In genomic region chr11:31702966-31703365, GRCh38 we compare ENCODE assay signal across 1 cellular context.
TF ChIP-seq lines count a peak whose summit lies in the region.

No MANE protein-coding gene starts in this region.

TF ChIP-seq in GM12878, 131 proteins besides CTCF, POLR2A, EP300 and RAD21 (continued from another document):
- TF ChIP-seq, protein P1, sequence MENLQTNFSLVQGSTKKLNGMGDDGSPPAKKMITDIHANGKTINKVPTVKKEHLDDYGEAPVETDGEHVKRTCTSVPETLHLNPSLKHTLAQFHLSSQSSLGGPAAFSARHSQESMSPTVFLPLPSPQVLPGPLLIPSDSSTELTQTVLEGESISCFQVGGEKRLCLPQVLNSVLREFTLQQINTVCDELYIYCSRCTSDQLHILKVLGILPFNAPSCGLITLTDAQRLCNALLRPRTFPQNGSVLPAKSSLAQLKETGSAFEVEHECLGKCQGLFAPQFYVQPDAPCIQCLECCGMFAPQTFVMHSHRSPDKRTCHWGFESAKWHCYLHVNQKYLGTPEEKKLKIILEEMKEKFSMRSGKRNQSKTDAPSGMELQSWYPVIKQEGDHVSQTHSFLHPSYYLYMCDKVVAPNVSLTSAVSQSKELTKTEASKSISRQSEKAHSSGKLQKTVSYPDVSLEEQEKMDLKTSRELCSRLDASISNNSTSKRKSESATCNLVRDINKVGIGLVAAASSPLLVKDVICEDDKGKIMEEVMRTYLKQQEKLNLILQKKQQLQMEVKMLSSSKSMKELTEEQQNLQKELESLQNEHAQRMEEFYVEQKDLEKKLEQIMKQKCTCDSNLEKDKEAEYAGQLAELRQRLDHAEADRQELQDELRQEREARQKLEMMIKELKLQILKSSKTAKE (IDR thresholded peaks at IDR 0.05; ENCODE audit: low read depth, poor library complexity, severe bottlenecking): no peak
- no peak for TF ChIP-seq HDAC2 (IDR thresholded peaks at IDR 0.05)
- TF ChIP-seq, protein P2, sequence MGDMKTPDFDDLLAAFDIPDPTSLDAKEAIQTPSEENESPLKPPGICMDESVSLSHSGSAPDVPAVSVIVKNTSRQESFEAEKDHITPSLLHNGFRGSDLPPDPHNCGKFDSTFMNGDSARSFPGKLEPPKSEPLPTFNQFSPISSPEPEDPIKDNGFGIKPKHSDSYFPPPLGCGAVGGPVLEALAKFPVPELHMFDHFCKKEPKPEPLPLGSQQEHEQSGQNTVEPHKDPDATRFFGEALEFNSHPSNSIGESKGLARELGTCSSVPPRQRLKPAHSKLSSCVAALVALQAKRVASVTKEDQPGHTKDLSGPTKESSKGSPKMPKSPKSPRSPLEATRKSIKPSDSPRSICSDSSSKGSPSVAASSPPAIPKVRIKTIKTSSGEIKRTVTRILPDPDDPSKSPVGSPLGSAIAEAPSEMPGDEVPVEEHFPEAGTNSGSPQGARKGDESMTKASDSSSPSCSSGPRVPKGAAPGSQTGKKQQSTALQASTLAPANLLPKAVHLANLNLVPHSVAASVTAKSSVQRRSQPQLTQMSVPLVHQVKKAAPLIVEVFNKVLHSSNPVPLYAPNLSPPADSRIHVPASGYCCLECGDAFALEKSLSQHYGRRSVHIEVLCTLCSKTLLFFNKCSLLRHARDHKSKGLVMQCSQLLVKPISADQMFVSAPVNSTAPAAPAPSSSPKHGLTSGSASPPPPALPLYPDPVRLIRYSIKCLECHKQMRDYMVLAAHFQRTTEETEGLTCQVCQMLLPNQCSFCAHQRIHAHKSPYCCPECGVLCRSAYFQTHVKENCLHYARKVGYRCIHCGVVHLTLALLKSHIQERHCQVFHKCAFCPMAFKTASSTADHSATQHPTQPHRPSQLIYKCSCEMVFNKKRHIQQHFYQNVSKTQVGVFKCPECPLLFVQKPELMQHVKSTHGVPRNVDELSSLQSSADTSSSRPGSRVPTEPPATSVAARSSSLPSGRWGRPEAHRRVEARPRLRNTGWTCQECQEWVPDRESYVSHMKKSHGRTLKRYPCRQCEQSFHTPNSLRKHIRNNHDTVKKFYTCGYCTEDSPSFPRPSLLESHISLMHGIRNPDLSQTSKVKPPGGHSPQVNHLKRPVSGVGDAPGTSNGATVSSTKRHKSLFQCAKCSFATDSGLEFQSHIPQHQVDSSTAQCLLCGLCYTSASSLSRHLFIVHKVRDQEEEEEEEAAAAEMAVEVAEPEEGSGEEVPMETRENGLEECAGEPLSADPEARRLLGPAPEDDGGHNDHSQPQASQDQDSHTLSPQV (IDR thresholded peaks at IDR 0.05): no peak
- TF ChIP-seq, protein P3, sequence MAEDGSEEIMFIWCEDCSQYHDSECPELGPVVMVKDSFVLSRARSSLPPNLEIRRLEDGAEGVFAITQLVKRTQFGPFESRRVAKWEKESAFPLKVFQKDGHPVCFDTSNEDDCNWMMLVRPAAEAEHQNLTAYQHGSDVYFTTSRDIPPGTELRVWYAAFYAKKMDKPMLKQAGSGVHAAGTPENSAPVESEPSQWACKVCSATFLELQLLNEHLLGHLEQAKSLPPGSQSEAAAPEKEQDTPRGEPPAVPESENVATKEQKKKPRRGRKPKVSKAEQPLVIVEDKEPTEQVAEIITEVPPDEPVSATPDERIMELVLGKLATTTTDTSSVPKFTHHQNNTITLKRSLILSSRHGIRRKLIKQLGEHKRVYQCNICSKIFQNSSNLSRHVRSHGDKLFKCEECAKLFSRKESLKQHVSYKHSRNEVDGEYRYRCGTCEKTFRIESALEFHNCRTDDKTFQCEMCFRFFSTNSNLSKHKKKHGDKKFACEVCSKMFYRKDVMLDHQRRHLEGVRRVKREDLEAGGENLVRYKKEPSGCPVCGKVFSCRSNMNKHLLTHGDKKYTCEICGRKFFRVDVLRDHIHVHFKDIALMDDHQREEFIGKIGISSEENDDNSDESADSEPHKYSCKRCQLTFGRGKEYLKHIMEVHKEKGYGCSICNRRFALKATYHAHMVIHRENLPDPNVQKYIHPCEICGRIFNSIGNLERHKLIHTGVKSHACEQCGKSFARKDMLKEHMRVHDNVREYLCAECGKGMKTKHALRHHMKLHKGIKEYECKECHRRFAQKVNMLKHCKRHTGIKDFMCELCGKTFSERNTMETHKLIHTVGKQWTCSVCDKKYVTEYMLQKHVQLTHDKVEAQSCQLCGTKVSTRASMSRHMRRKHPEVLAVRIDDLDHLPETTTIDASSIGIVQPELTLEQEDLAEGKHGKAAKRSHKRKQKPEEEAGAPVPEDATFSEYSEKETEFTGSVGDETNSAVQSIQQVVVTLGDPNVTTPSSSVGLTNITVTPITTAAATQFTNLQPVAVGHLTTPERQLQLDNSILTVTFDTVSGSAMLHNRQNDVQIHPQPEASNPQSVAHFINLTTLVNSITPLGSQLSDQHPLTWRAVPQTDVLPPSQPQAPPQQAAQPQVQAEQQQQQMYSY (CRISPR knock-in tag; IDR thresholded peaks at IDR 0.05): no peak
- TF ChIP-seq HCFC1 (IDR thresholded peaks at IDR 0.05; ENCODE audit: low read length): no peak
- no peak for TF ChIP-seq SP1 (IDR thresholded peaks at IDR 0.05; ENCODE audit: low read depth, low read length)
TF ChIP-seq in GM12878: peak in this region for 0.
